8 cellular contexts compared by ENCODE assay signal in the genomic region with DNA sequence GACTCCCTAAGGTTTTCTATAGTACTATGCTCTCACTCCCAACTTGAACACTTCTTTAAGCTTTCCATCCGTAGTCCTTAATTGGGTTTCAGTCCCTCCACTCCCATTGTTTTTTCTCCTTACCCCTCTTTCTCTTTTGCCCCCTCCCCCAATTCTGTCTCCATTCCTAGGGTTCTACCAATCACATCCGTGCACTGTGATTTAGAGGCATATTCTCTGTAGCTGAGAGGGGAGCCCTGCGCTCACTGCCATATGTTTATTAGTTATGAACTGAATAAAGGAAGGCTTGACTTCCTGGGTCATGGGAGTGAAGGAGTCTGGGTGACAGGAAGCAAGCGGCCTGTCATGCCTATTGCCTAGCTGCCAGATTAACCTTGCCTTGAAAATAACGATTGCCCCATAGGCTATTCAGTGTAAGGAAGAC. TPM values are rescaled to one million over a fixed set of nuclear protein-coding genes. Genes with fewer than 3 reads are reported as not detected.
DNase-seq lines count a peak whose midpoint lies in the region; ATAC-seq, FAIRE-seq and TF ChIP-seq lines count a peak whose summit lies in the region.

No MANE protein-coding gene starts in this region.

- H3K4me1 Mint-ChIP-seq in nephron: peaks cover 7% of the 10 kb centered on the region

- CTCF ChIA-PET in A549 (lab: Yijun Ruan, JAX): interaction anchor here (0.6 to 0.8 kb wide), 2 partner anchors 118 to 143 kb away, joined by 3 read pairs; no protein-coding TSS in a partner anchor

- peak overlapping the region; percentile 94 to 99 (median 98) for H3K27ac Mint-ChIP-seq in nephron

- in situ Hi-C loops in GM13976 (cut with MboI; ENCODE audit: low sequenced_read_pairs, unreplicated experiment): no loop called here

- no peak for TF ChIP-seq EP300 in A549 (IDR thresholded peaks at IDR 0.05)

- no peaks in the 10 kb centered on the region for H3K9me3 ChIP-seq in A549

- no peak for TF ChIP-seq RAD21 in A549 (conservative IDR thresholded peaks at IDR 0.05 in 1 of 2, IDR thresholded peaks at IDR 0.05 in 1 of 2)

- peaks cover 3% of the 10 kb centered on the region for H3K9me3 Mint-ChIP-seq in nephron

- H3K4me3 Mint-ChIP-seq in nephron: peak overlapping the region; percentile 95 to 97 (median 96)

- peaks cover 4% of the 10 kb centered on the region for H3K36me3 Mint-ChIP-seq in nephron (ENCODE audit: low read depth)

- H3K4me3 ChIP-seq in A549 (peak overlapping the region; percentile 92), fibroblast of pulmonary artery (replicated peaks; ENCODE audit: low read depth, low read length) (peak overlapping the region; percentile 69)

- DNase-seq in A549 (ENCODE audit: low read depth in 1 of 2, low spot score in 1 of 2): peak; percentile 37 to 38
- peak; percentile 32 for DNase-seq in GM13976 (ENCODE audit: low spot score)
- DNase-seq in NCI-H510A (lab: John Stamatoyannopoulos, UW): peak; percentile 0
- DNase-seq in activated T-cell treated with anti-CD3 and anti-CD28 coated beads, Interleukin-2, amount 50 U/mL, for 1 hour: peak; percentile 30
- DNase-seq in fibroblast of pulmonary artery (ENCODE audit: low read depth): peak; percentile 71
- no peak for DNase-seq in kidney glomerular epithelial cell (lab: John Stamatoyannopoulos, UW)

- H3K4me1 ChIP-seq in A549: peaks cover 9% of the 10 kb centered on the region; the same call in 2 of the 3 replicates

- peak overlapping the region; percentile 98 for H3K4me2 ChIP-seq in A549

- TF ChIP-seq CTCF in A549 (IDR thresholded peaks at IDR 0.05) (no peak), GM13976 (IDR thresholded peaks at IDR 0.05; ENCODE audit: borderline replicate concordance, control extremely low read depth, extremely low read depth, insufficient read depth, missing control alignments) (no peak), fibroblast of pulmonary artery (IDR thresholded peaks at IDR 0.05; ENCODE audit: low read length, missing control alignments) (no peak), nephron (IDR thresholded peaks at IDR 0.05; ENCODE audit: unreplicated experiment in 3 of 3) (no peak)

- FAIRE-seq in A549 (lab: Jason Lieb, UNC): no peak

- ATAC-seq in A549 (peak; percentile 67 to 78), HG03045 (IDR thresholded peaks at IDR 0.05; ENCODE audit: unreplicated experiment) (peak; percentile 55)

- WGBS in A549 (ENCODE audit: missing lambda C conversion rate): 4% methylated on average over 5 of the region's 5 CpGs

- no peaks in the 10 kb centered on the region for H3K27me3 Mint-ChIP-seq in nephron (ENCODE audit: low read depth)

- peak overlapping the region; percentile 93 to 98 for H3K27ac ChIP-seq in A549

- POLR2A ChIA-PET in A549 (lab: Yijun Ruan, JAX): interaction anchor here (0.7 to 3.0 kb wide), 8 partner anchors 18 to 612 kb away, joined by 3 to 61 read pairs (median 4); a partner anchor contains a TSS

- no peak for TF ChIP-seq POLR2A in A549 (IDR thresholded peaks at IDR 0.05; ENCODE audit: low read length)

TF ChIP-seq in A549, 52 proteins besides CTCF, POLR2A, EP300 and RAD21:
- no peak for TF ChIP-seq RARB (CRISPR knock-in tag; IDR thresholded peaks at IDR 0.05)
- TF ChIP-seq PHF8 (IDR thresholded peaks at IDR 0.05; ENCODE audit: borderline replicate concordance, low read depth): 0 out of 2 replicates have a peak, but pooled peaks have one; percentile 7

RNA-seq across cellular contexts. Expression of a gene that starts 0.5 kb away (rescaled TPM):
- polyA plus RNA-seq in A549 (2011; rRNA removed) (133 and 163 TPM in 2 replicates), A549 (2017; fragmentation: RNase III; extraction: RNeasy Plus Mini Kit Qiagen cat#74134 plus additional on column Dnase treatment) (92.5 to 103 TPM (median 94.5 TPM) in 3 replicates)
- 42.6 and 47.6 TPM in 2 replicates for polyA plus RNA-seq in A549 (2012; cell fraction: cytosol; rRNA removed)
- polyA plus RNA-seq in A549 (2012; cell fraction: nucleus; rRNA removed): 15.6 and 20.5 TPM in 2 replicates
- polyA minus RNA-seq in A549 (2011; rRNA and poly(A)+ RNA removed): 12.6 and 14.1 TPM in 2 replicates

RNA-seq across cellular contexts. Expression of a gene that starts 25.5 kb away (rescaled TPM):
- polyA plus RNA-seq in A549 (2011; rRNA removed): 46.0 and 49.6 TPM in 2 replicates
- polyA plus RNA-seq in A549 (2012; cell fraction: cytosol; rRNA removed): 14.9 and 19.1 TPM in 2 replicates
- 14.4 and 16.9 TPM in 2 replicates for polyA plus RNA-seq in A549 (2012; cell fraction: nucleus; rRNA removed)
- 35.9 to 42.8 TPM (median 38.4 TPM) in 3 replicates for polyA plus RNA-seq in A549 (2017; fragmentation: RNase III; extraction: RNeasy Plus Mini Kit Qiagen cat#74134 plus additional on column Dnase treatment)
- 5.9 and 9.4 TPM in 2 replicates for polyA minus RNA-seq in A549 (2011; rRNA and poly(A)+ RNA removed)

RNA-seq across cellular contexts. Expression of a gene that starts 43.6 kb away (rescaled TPM):
- polyA plus RNA-seq in A549 (2011; rRNA removed) (47.5 and 55.0 TPM in 2 replicates), A549 (2017; fragmentation: RNase III; extraction: RNeasy Plus Mini Kit Qiagen cat#74134 plus additional on column Dnase treatment) (34.5 to 40.3 TPM (median 36.7 TPM) in 3 replicates)
- 7.9 and 10.7 TPM in 2 replicates for polyA plus RNA-seq in A549 (2012; cell fraction: cytosol; rRNA removed)
- 11.4 and 18.5 TPM in 2 replicates for polyA plus RNA-seq in A549 (2012; cell fraction: nucleus; rRNA removed)
- 91.0 and 106 TPM in 2 replicates for polyA minus RNA-seq in A549 (2011; rRNA and poly(A)+ RNA removed)
